Comparison of ENCODE assay signal across 14 cellular contexts in the genomic region with DNA sequence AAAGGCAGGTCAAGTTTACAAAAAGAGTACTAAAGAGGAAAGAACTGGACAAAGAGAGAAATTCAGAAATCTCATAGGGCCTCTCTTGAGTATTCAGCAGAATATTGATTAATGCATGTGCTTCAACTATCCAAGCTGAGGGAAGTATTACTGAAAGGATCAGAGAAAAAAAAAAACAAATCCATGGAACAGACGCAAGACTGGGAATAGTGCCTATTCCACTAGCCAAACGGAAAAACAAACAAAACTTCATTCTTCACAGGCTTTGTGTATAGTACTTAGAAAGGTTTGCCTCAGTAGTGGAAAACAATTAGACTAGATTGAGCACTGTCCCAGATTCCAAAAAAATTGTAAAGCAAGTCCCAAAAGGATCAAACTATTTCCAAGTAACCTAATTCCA.
"Had no signal": no experiment of that assay in that cellular context is flagged by ENCODE, and none has a peak within 500 bp of the region (broad histone marks: within the 10 kb centered on the region; RNA-seq: fewer than 3 reads in every experiment).

No MANE protein-coding gene starts in this region.

- DNase-seq: activated CD4-positive, alpha-beta T cell treated with anti-CD3 and anti-CD28 coated beads, Interleukin-2, amount 50 U/mL, for 1 hour; activated naive CD4-positive, alpha-beta T cell treated with anti-CD3 and anti-CD28 coated beads, Interleukin-2, amount 10 ng/mL, durations not matched to agents 7 days and 5 days; colonic mucosa; effector CD8-positive, alpha-beta T cell; immature natural killer cell; mucosa of descending colon; naive thymus-derived CD8-positive, alpha-beta T cell; nucleus accumbens; psoas muscle; sigmoid colon; stimulated activated CD4-positive, alpha-beta T cell treated with anti-CD3 and anti-CD28 coated beads, Interleukin-12 subunit alpha, Interleukin-12 subunit beta, amount 100 ng/mL, for 4 hours; stimulated activated naive CD4-positive, alpha-beta T cell treated with Interleukin-2 at 50 U/mL for 16 hours; T-helper 2 cell; testis had no signal

- ATAC-seq: mucosa of descending colon; naive thymus-derived CD8-positive, alpha-beta T cell; psoas muscle had no signal
